In the genomic region with DNA sequence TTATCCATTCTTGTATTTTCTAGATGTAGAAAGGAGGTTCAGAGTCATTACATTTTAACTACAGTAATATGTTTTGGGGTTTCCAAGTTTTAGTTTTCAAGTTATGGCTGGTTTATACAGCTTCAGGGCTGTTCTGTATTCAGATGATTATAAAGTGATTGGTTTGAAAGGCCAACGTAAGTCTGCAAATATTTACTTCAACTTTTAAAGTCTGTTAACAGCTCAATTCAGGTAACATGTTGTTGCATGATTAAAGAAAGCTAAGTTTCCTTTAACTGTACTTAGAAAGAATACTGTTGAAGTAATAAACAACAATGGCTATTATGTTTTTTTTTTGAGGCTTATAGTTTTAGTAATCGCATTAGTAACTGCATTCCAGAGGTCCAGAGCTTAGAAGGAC, we compare ENCODE assay signal across 27 cellular contexts.
"Had no signal": no experiment of that assay in that cellular context is flagged by ENCODE, and none has a peak within 500 bp of the region (broad histone marks: within the 10 kb centered on the region; RNA-seq: fewer than 3 reads in every experiment).

No MANE protein-coding gene starts in this region.

- H3K4me3 ChIP-seq: heart left ventricle, left lung, lung, ovary, psoas muscle, right atrium auricular region, spleen, testis, transverse colon had no signal

- H3K4me1 ChIP-seq: heart left ventricle, left lung, psoas muscle, right atrium auricular region, spleen, testis had no signal

- H3K36me3 ChIP-seq: brain microvascular endothelial cell, heart left ventricle, left lung, neutrophil, ovary, right atrium auricular region, spleen, transverse colon had no signal

- DNase-seq: activated CD4-positive, alpha-beta memory T cell treated with anti-CD3 and anti-CD28 coated beads for 36 hours; activated CD4-positive, alpha-beta T cell treated with anti-CD3 and anti-CD28 coated beads, Interleukin-2, amount 10 ng/mL, durations not matched to agents 24 days and 14 days; activated CD4-positive, CD25-positive, alpha-beta regulatory T cell treated with anti-CD3 and anti-CD28 coated beads, Interleukin-2, amount 50 U/mL, for 72 hours; activated CD8-positive, alpha-beta memory T cell treated with anti-CD3 and anti-CD28 coated beads, Interleukin-2, amount 50 U/mL, for 48 hours; activated gamma-delta T cell; activated naive CD4-positive, alpha-beta T cell treated with anti-CD3 and anti-CD28 coated beads, Interleukin-2, amount 10 ng/mL, durations not matched to agents 7 days and 5 days; activated naive CD8-positive, alpha-beta T cell treated with anti-CD3 and anti-CD28 coated beads, Interleukin-2, amount 10 ng/mL, durations not matched to agents 7 days and 5 days; activated T-cell treated with anti-CD3 and anti-CD28 coated beads, Interleukin-2, amount 50 U/mL, for 24 hours; brain microvascular endothelial cell; central memory CD4-positive, alpha-beta T cell; dermis blood vessel endothelial cell; effector CD4-positive, alpha-beta T cell; foreskin fibroblast; heart left ventricle; kidney glomerular epithelial cell; left lung; ovary; psoas muscle; spleen; stimulated activated naive CD8-positive, alpha-beta T cell treated with anti-CD3 and anti-CD28 coated beads, Interleukin-15, Interleukin-2, amounts not matched to agents 100 U/mL and 50 U/mL, for 24 hours; T-helper 2 cell; testis; transverse colon had no signal

- H3K27ac ChIP-seq: brain microvascular endothelial cell, heart left ventricle, left lung, neutrophil, ovary, psoas muscle, right atrium auricular region, spleen, testis had no signal

- H3K27me3 ChIP-seq: brain microvascular endothelial cell, heart left ventricle, left lung, neutrophil, ovary, right atrium auricular region, spleen, testis, transverse colon had no signal

- ATAC-seq: heart left ventricle; left lung; psoas muscle; stimulated activated naive CD8-positive, alpha-beta T cell treated with anti-CD3 and anti-CD28 coated beads, Interleukin-15, Interleukin-2, amounts not matched to agents 100 U/mL and 50 U/mL, for 24 hours had no signal

- H3K9me3 ChIP-seq: heart left ventricle, left lung, neutrophil, ovary, psoas muscle, right atrium auricular region, spleen, testis, transverse colon had no signal

- FAIRE-seq: astrocyte had no signal
